Comparison of ENCODE assay signal across 1 cellular context in the genomic region with DNA sequence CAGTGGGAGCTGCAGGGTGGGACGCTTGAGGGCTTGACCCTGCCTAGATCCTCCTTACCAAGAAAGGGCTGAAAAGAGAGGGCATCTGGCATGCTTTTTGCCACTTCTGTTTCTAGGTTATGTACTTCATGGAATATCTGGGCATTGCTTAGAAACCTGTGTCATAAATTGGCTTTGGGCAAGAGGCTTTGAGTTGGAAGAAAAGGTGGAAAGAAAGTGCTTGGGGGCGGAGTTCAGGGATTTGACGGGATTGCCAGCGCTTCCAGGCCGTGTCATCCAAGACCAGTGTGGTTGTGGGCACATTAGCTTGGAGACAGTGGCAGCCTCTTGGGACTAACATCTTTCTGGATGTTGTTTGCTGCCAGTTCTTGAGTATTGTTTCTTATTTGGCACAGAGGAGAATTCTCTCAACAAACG.
TF ChIP-seq lines count a peak whose summit lies in the region.

No MANE protein-coding gene starts in this region.

TF ChIP-seq in SK-N-SH, 30 proteins besides CTCF, POLR2A, EP300 and RAD21 (continued from another document):
- TF ChIP-seq, protein P1, sequence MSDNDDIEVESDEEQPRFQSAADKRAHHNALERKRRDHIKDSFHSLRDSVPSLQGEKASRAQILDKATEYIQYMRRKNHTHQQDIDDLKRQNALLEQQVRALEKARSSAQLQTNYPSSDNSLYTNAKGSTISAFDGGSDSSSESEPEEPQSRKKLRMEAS (IDR thresholded peaks at IDR 0.05; ENCODE audit: low read depth): no peak
- TF ChIP-seq SMC3 (IDR thresholded peaks at IDR 0.05; ENCODE audit: low read depth, low read length) (0 out of 2 replicates have a peak, but pooled peaks have one; percentile 12), SIN3A (IDR thresholded peaks at IDR 0.05; ENCODE audit: borderline replicate concordance, low read depth, low read length) (no peak), RFX5 (IDR thresholded peaks at IDR 0.05; ENCODE audit: low read length) (no peak), RCOR1 (IDR thresholded peaks at IDR 0.05; ENCODE audit: low read length) (no peak), MXI1 (IDR thresholded peaks at IDR 0.05; ENCODE audit: low read depth, low read length) (peak; percentile 30; the same call in 1 of the 2 replicates), JUND (IDR thresholded peaks at IDR 0.05) (no peak), FOXM1 (IDR thresholded peaks at IDR 0.05; ENCODE audit: low read depth) (no peak), RXRA (IDR thresholded peaks at IDR 0.05; ENCODE audit: borderline replicate concordance, low read depth) (no peak), NRF1 (IDR thresholded peaks at IDR 0.05; ENCODE audit: low read depth, low read length) (no peak), TAF1 (IDR thresholded peaks at IDR 0.05; ENCODE audit: borderline replicate concordance, low read depth, low read length) (no peak), EZH2phosphoT487 (IDR thresholded peaks at IDR 0.05; ENCODE audit: borderline replicate concordance, low read depth) (no peak), MEF2A (IDR thresholded peaks at IDR 0.05; ENCODE audit: borderline replicate concordance, low read depth) (no peak)
- TF ChIP-seq, protein P2, sequence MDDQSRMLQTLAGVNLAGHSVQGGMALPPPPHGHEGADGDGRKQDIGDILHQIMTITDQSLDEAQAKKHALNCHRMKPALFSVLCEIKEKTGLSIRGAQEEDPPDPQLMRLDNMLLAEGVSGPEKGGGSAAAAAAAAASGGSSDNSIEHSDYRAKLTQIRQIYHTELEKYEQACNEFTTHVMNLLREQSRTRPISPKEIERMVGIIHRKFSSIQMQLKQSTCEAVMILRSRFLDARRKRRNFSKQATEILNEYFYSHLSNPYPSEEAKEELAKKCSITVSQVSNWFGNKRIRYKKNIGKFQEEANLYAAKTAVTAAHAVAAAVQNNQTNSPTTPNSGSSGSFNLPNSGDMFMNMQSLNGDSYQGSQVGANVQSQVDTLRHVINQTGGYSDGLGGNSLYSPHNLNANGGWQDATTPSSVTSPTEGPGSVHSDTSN (IDR thresholded peaks at IDR 0.05): no peak
- TF ChIP-seq, protein P3, sequence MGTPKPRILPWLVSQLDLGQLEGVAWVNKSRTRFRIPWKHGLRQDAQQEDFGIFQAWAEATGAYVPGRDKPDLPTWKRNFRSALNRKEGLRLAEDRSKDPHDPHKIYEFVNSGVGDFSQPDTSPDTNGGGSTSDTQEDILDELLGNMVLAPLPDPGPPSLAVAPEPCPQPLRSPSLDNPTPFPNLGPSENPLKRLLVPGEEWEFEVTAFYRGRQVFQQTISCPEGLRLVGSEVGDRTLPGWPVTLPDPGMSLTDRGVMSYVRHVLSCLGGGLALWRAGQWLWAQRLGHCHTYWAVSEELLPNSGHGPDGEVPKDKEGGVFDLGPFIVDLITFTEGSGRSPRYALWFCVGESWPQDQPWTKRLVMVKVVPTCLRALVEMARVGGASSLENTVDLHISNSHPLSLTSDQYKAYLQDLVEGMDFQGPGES (IDR thresholded peaks at IDR 0.05; ENCODE audit: low read depth, low read length): no peak
- TF ChIP-seq, protein P4, sequence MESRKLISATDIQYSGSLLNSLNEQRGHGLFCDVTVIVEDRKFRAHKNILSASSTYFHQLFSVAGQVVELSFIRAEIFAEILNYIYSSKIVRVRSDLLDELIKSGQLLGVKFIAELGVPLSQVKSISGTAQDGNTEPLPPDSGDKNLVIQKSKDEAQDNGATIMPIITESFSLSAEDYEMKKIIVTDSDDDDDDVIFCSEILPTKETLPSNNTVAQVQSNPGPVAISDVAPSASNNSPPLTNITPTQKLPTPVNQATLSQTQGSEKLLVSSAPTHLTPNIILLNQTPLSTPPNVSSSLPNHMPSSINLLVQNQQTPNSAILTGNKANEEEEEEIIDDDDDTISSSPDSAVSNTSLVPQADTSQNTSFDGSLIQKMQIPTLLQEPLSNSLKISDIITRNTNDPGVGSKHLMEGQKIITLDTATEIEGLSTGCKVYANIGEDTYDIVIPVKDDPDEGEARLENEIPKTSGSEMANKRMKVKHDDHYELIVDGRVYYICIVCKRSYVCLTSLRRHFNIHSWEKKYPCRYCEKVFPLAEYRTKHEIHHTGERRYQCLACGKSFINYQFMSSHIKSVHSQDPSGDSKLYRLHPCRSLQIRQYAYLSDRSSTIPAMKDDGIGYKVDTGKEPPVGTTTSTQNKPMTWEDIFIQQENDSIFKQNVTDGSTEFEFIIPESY (IDR thresholded peaks at IDR 0.05; ENCODE audit: borderline replicate concordance, low read depth): no peak
